In genomic region chr20:43923322-43923721, GRCh38 we compare ENCODE assay signal across 15 cellular contexts. TPM values are rescaled to one million over a fixed set of nuclear protein-coding genes. Genes with fewer than 3 reads are reported as not detected.
"Had no signal": no experiment of that assay in that cellular context is flagged by ENCODE, and none has a peak within 500 bp of the region (broad histone marks: within the 10 kb centered on the region; RNA-seq: fewer than 3 reads in every experiment).

No MANE protein-coding gene starts in this region.

- H3K27ac ChIP-seq: ascending aorta, dorsolateral prefrontal cortex, lower lobe of right lung, neutrophil, right lobe of liver, spleen, upper lobe of left lung had no signal

- H3K27me3 ChIP-seq: ascending aorta, right lobe of liver, upper lobe of left lung had no signal

- H3K4me1 Mint-ChIP-seq: mesothelial cell of epicardium had no signal

- DNase-seq: activated CD4-positive, alpha-beta T cell treated with anti-CD3 and anti-CD28 coated beads for 1 hour; activated CD8-positive, alpha-beta memory T cell treated with anti-CD3 and anti-CD28 coated beads for 24 hours; dorsolateral prefrontal cortex; lower lobe of right lung; right lobe of liver; spleen; stimulated activated CD4-positive, alpha-beta T cell treated with anti-CD3 and anti-CD28 coated beads, Interleukin-2, amount 100 ng/mL, for 24 hours; upper lobe of left lung had no signal

- H3K36me3 Mint-ChIP-seq: mesothelial cell of epicardium had no signal

- H3K9me3 Mint-ChIP-seq: mesothelial cell of epicardium; stimulated activated naive CD8-positive, alpha-beta T cell treated with anti-CD3 and anti-CD28 coated beads, Interleukin-15, Interleukin-2, amounts not matched to agents 100 ng/mL and 50 ng/mL, for 24 hours had no signal

- FAIRE-seq: bronchial epithelial cell, endometrium had no signal

- H3K9me3 ChIP-seq: ascending aorta, lower lobe of right lung, neutrophil, right lobe of liver, spleen, upper lobe of left lung had no signal

- H3K27ac Mint-ChIP-seq: mesothelial cell of epicardium; stimulated activated naive CD8-positive, alpha-beta T cell treated with anti-CD3 and anti-CD28 coated beads, Interleukin-15, Interleukin-2, amounts not matched to agents 100 ng/mL and 50 ng/mL, for 24 hours had no signal

- H3K4me1 ChIP-seq: ascending aorta, right lobe of liver had no signal

- ATAC-seq: esophagus mucosa, lower lobe of right lung, right lobe of liver had no signal

- H3K36me3 ChIP-seq: ascending aorta, lower lobe of right lung, neutrophil, right lobe of liver, spleen, upper lobe of left lung had no signal

- H3K4me3 Mint-ChIP-seq: mesothelial cell of epicardium; stimulated activated naive CD8-positive, alpha-beta T cell treated with anti-CD3 and anti-CD28 coated beads, Interleukin-15, Interleukin-2, amounts not matched to agents 100 ng/mL and 50 ng/mL, for 24 hours had no signal

- H3K4me3 ChIP-seq: ascending aorta, dorsolateral prefrontal cortex, lower lobe of right lung, right lobe of liver, spleen, upper lobe of left lung had no signal

RNA-seq across cellular contexts. Expression of gene TOX2, which starts 8.7 kb away (rescaled TPM):
- total RNA-seq: bronchial epithelial cell had no signal
